26 cellular contexts compared by ENCODE assay signal in genomic region chr10:18066947-18067346, GRCh38.
"Had no signal": no experiment of that assay in that cellular context is flagged by ENCODE, and none has a peak within 500 bp of the region (broad histone marks: within the 10 kb centered on the region; RNA-seq: fewer than 3 reads in every experiment).

No MANE protein-coding gene starts in this region.

- H3K27ac Mint-ChIP-seq: activated naive CD8-positive, alpha-beta T cell treated with anti-CD3 and anti-CD28 coated beads for 36 hours; activated T-cell treated with anti-CD3 and anti-CD28 coated beads, Interleukin-2, amount 50 U/mL, for 24 hours; activated T-helper 17 cell treated with anti-CD3 and anti-CD28 coated beads, Interleukin-2, amount 50 U/mL, for 72 hours; dendritic cell treated with granulocyte-macrophage colony-stimulating factor and Interleukin-4, amounts not matched to agents 40 ng/mL and 50 ng/mL, for 4 days; immature natural killer cell; memory B cell; T-helper 17 cell had no signal

- H3K4me1 Mint-ChIP-seq: activated naive CD8-positive, alpha-beta T cell treated with anti-CD3 and anti-CD28 coated beads for 36 hours; activated T-helper 17 cell treated with anti-CD3 and anti-CD28 coated beads, Interleukin-2, amount 50 U/mL, for 72 hours; immature natural killer cell; memory B cell; T-helper 17 cell had no signal

- DNase-seq: activated CD4-positive, alpha-beta T cell treated with anti-CD3 and anti-CD28 coated beads for 1 hour; activated CD8-positive, alpha-beta memory T cell treated with anti-CD3 and anti-CD28 coated beads for 24 hours; activated CD8-positive, alpha-beta memory T cell treated with anti-CD3 and anti-CD28 coated beads, Interleukin-2, amount 50 U/mL, for 4 hours; activated naive CD8-positive, alpha-beta T cell treated with anti-CD3 and anti-CD28 coated beads for 36 hours; activated T-cell treated with anti-CD3 and anti-CD28 coated beads, Interleukin-2, amount 50 U/mL, for 24 hours; body of pancreas; effector CD4-positive, alpha-beta T cell; erythroblast; immature natural killer cell; left cardiac atrium; mucosa of descending colon; posterior cingulate gyrus; sigmoid colon; spleen; stimulated activated CD4-positive, alpha-beta T cell treated with anti-CD3 and anti-CD28 coated beads, Interleukin-4, amount 100 ng/mL, for 1 hour; stimulated activated naive CD4-positive, alpha-beta T cell treated with Interleukin-2 at 50 U/mL for 16 hours; SW 1271; T-helper 17 cell; upper lobe of left lung had no signal

- ATAC-seq: activated T-helper 17 cell treated with anti-CD3 and anti-CD28 coated beads, Interleukin-2, amount 50 U/mL, for 72 hours; body of pancreas; left cardiac atrium; mucosa of descending colon; T-helper 17 cell had no signal

- H3K4me3 ChIP-seq: body of pancreas, cardiac muscle cell, hepatocyte, mucosa of descending colon, sigmoid colon, spleen, thoracic aorta, upper lobe of left lung had no signal

- H3K9me3 ChIP-seq: body of pancreas, mucosa of descending colon, sigmoid colon, spleen, thoracic aorta, upper lobe of left lung had no signal

- H3K27me3 ChIP-seq: body of pancreas, cardiac muscle cell, hepatocyte, sigmoid colon, spleen, upper lobe of left lung had no signal

- H3K4me2 ChIP-seq: hepatocyte had no signal

- H3K79me2 ChIP-seq: hepatocyte had no signal

- H3K4me3 Mint-ChIP-seq: activated naive CD8-positive, alpha-beta T cell treated with anti-CD3 and anti-CD28 coated beads for 36 hours; activated T-cell treated with anti-CD3 and anti-CD28 coated beads, Interleukin-2, amount 50 U/mL, for 24 hours; activated T-helper 17 cell treated with anti-CD3 and anti-CD28 coated beads, Interleukin-2, amount 50 U/mL, for 72 hours; dendritic cell treated with granulocyte-macrophage colony-stimulating factor and Interleukin-4, amounts not matched to agents 40 ng/mL and 50 ng/mL, for 4 days; immature natural killer cell; memory B cell; T-helper 17 cell had no signal

- H2AFZ ChIP-seq: hepatocyte had no signal

- H3K9me3 Mint-ChIP-seq: activated T-cell treated with anti-CD3 and anti-CD28 coated beads, Interleukin-2, amount 50 U/mL, for 24 hours; dendritic cell treated with granulocyte-macrophage colony-stimulating factor and Interleukin-4, amounts not matched to agents 40 ng/mL and 50 ng/mL, for 4 days had no signal

- H3K36me3 ChIP-seq: cardiac muscle cell, sigmoid colon, spleen, thoracic aorta, upper lobe of left lung had no signal

- H3K36me3 Mint-ChIP-seq: activated naive CD8-positive, alpha-beta T cell treated with anti-CD3 and anti-CD28 coated beads for 36 hours; immature natural killer cell; memory B cell had no signal

- H3K4me1 ChIP-seq: body of pancreas, sigmoid colon, spleen, upper lobe of left lung had no signal

- H3K27ac ChIP-seq: body of pancreas, cardiac muscle cell, hepatocyte, sigmoid colon, spleen, thoracic aorta, upper lobe of left lung, VCaP had no signal
